Comparison of ENCODE assay signal across 9 cellular contexts in the genomic region with DNA sequence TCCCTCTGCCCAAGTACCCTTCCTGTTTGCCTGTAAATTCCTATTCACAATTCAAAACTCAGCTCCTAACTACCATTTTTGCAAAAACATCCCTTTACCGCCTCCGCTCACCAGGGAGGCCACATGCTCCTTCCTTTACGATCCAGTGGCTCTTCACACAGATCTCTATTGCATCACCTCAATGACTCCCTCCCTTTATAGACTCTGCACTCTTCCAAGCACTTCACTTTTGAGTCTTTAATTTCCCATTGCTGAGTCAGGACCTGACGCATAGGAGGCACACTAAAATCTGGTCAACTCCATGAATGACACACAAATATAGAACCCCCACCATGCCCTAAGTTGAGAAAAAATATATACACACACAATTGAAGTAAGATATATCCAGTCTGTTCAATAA. TPM values are rescaled to one million over a fixed set of nuclear protein-coding genes. Genes with fewer than 3 reads are reported as not detected.
DNase-seq lines count a peak whose midpoint lies in the region; ATAC-seq, FAIRE-seq and TF ChIP-seq lines count a peak whose summit lies in the region.
"Had no signal": no experiment of that assay in that cellular context is flagged by ENCODE, and none has a peak within 500 bp of the region (broad histone marks: within the 10 kb centered on the region; RNA-seq: fewer than 3 reads in every experiment).

No MANE protein-coding gene starts in this region.

- H3K27ac Mint-ChIP-seq in stimulated activated naive CD8-positive, alpha-beta T cell treated with anti-CD3 and anti-CD28 coated beads, Interleukin-15, amount 100 ng/mL, for 72 hours, result peak overlapping the region; percentile 8 to 59
- no peak overlapping the region for H3K27ac Mint-ChIP-seq in nephron progenitor cell

- peaks cover 14% of the 10 kb centered on the region for H3K4me1 Mint-ChIP-seq in stimulated activated naive CD8-positive, alpha-beta T cell treated with anti-CD3 and anti-CD28 coated beads, Interleukin-15, amount 100 ng/mL, for 72 hours
- peaks cover 6% of the 10 kb centered on the region for H3K4me1 Mint-ChIP-seq in nephron progenitor cell

- H3K27me3 Mint-ChIP-seq in stimulated activated naive CD8-positive, alpha-beta T cell treated with anti-CD3 and anti-CD28 coated beads, Interleukin-15, amount 100 ng/mL, for 72 hours, result no peaks in the 10 kb centered on the region
- H3K27me3 Mint-ChIP-seq in nephron progenitor cell (ENCODE audit: low read depth, poor library complexity), result peaks cover 2% of the 10 kb centered on the region
- H3K27me3 Mint-ChIP-seq: CD4-positive, CD25-positive, alpha-beta regulatory T cell had no signal

- no peaks in the 10 kb centered on the region for H3K9me3 Mint-ChIP-seq in stimulated activated naive CD8-positive, alpha-beta T cell treated with anti-CD3 and anti-CD28 coated beads, Interleukin-15, amount 100 ng/mL, for 72 hours
- H3K9me3 Mint-ChIP-seq in nephron progenitor cell, result no peaks in the 10 kb centered on the region
- H3K9me3 Mint-ChIP-seq: CD4-positive, CD25-positive, alpha-beta regulatory T cell had no signal

- peak; percentile 73 for FAIRE-seq in RCC 7860 (lab: Jason Lieb, UNC)

- H3K4me3 Mint-ChIP-seq in stimulated activated naive CD8-positive, alpha-beta T cell treated with anti-CD3 and anti-CD28 coated beads, Interleukin-15, amount 100 ng/mL, for 72 hours, result no peak overlapping the region
- no peak overlapping the region for H3K4me3 Mint-ChIP-seq in nephron progenitor cell
- H3K4me3 Mint-ChIP-seq: CD4-positive, CD25-positive, alpha-beta regulatory T cell had no signal

- intact Hi-C loops in left ventricle myocardium superior (cut with micrococcal nuclease), result no loop called here

- ATAC-seq in stimulated activated naive CD8-positive, alpha-beta T cell treated with anti-CD3 and anti-CD28 coated beads, Interleukin-15, amount 100 ng/mL, for 72 hours, result no peak
- no peak for ATAC-seq in stimulated activated naive CD8-positive, alpha-beta T cell treated with anti-CD3 and anti-CD28 coated beads, Interleukin-15, Interleukin-2, amounts not matched to agents 100 U/mL and 50 U/mL, for 24 hours
- ATAC-seq in left ventricle myocardium superior, result peak; percentile 70
- no peak for ATAC-seq in HG03521 (IDR thresholded peaks at IDR 0.05; ENCODE audit: unreplicated experiment)
- no peak for ATAC-seq in GM21825 (IDR thresholded peaks at IDR 0.05; ENCODE audit: unreplicated experiment)
- no peak for ATAC-seq in GM18519 (IDR thresholded peaks at IDR 0.05; ENCODE audit: low FRiP score, unreplicated experiment)

- no peak for TF ChIP-seq CTCF in nephron progenitor cell (IDR thresholded peaks at IDR 0.05)

- no peaks in the 10 kb centered on the region for H3K36me3 Mint-ChIP-seq in nephron progenitor cell (ENCODE audit: low read depth)

- no peak for DNase-seq in stimulated activated naive CD8-positive, alpha-beta T cell treated with anti-CD3 and anti-CD28 coated beads, Interleukin-15, amount 100 ng/mL, for 72 hours
- no peak for DNase-seq in stimulated activated naive CD8-positive, alpha-beta T cell treated with anti-CD3 and anti-CD28 coated beads, Interleukin-15, Interleukin-2, amounts not matched to agents 100 U/mL and 50 U/mL, for 24 hours
- peak; percentile 77 for DNase-seq in RCC 7860 (ENCODE audit: low spot score)
- DNase-seq in left ventricle myocardium superior, result no peak
- DNase-seq in nephron progenitor cell, result no peak
- DNase-seq: CD4-positive, CD25-positive, alpha-beta regulatory T cell had no signal

RNA-seq across cellular contexts. Expression of a gene that starts 45.9 kb away (rescaled TPM):
- total RNA-seq in left ventricle myocardium superior, result 107 TPM
